8 cellular contexts compared by ENCODE assay signal in genomic region chr21:31813873-31814272, GRCh38.
"Had no signal": no experiment of that assay in that cellular context is flagged by ENCODE, and none has a peak within 500 bp of the region (broad histone marks: within the 10 kb centered on the region; RNA-seq: fewer than 3 reads in every experiment).

No MANE protein-coding gene starts in this region.

- ATAC-seq: GM12878 had no signal

- DNase-seq: GDM1, GF-D8 had no signal

- FAIRE-seq: G401.6, GM12878, GM12891, GM12892, GM18507, GM19239 had no signal

- H3K4me3 ChIP-seq: GM12878 had no signal
